7 cellular contexts compared by ENCODE assay signal in genomic region chrX:107673401-107673800, GRCh38. TPM values are rescaled to one million over a fixed set of nuclear protein-coding genes. Genes with fewer than 3 reads are reported as not detected.
DNase-seq lines count a peak whose midpoint lies in the region; ATAC-seq and TF ChIP-seq lines count a peak whose summit lies in the region.

No MANE protein-coding gene starts in this region.

- no peaks in the 10 kb centered on the region for H4K20me1 ChIP-seq in Karpas-422 (ENCODE audit: insufficient read depth, low read depth, low read length)

- intact Hi-C loops in stomach (cut with DNase I; ENCODE audit: low total_unique reads), result no loop called here

- peak overlapping the region; percentile 23; the same call in 1 of the 2 replicates for H3K4me3 ChIP-seq in Karpas-422 (ENCODE audit: low read length)
- H3K4me3 ChIP-seq in stomach, result no peak overlapping the region

- H3K4me1 ChIP-seq in Karpas-422 (ENCODE audit: low read length), result peaks cover 58% of the 10 kb centered on the region
- peaks cover 10 to 56% (median 38%) of the 10 kb centered on the region in 4 donors for H3K4me1 ChIP-seq in stomach

- peak overlapping the region; percentile 59 for H3K4me2 ChIP-seq in Karpas-422 (ENCODE audit: low read depth, low read length, poor library complexity, severe bottlenecking)

- H3K36me3 ChIP-seq in Karpas-422 (ENCODE audit: insufficient read depth, low read length) (no peaks in the 10 kb centered on the region), stomach (no peaks in the 10 kb centered on the region)

- WGBS in stomach, 5 donors, result 49 to 69% (median 65%) methylated on average over 6 of the region's 6 CpGs

- H3K9me3 ChIP-seq in Karpas-422 (ENCODE audit: low read length) (no peaks in the 10 kb centered on the region), stomach (no peaks in the 10 kb centered on the region)

- H3K27me3 ChIP-seq in Karpas-422 (ENCODE audit: low read length) (no peaks in the 10 kb centered on the region), stomach (peaks cover 0 to 15% (median 0%) of the 10 kb centered on the region in 3 donors)

- H3K27ac ChIP-seq in Karpas-422 (ENCODE audit: low read length), result peak overlapping the region; percentile 93
- H3K27ac ChIP-seq in epithelial cell of prostate, result peak overlapping the region; percentile 89
- peak overlapping the region; percentile 82 to 93 (median 93) for H3K27ac ChIP-seq in stomach

- TF ChIP-seq POLR2A in stomach (IDR thresholded peaks at IDR 0.05), result no peak

- H3K9ac ChIP-seq in Karpas-422 (ENCODE audit: low read length), result peak overlapping the region; percentile 52

- no peak for TF ChIP-seq EP300 in stomach (IDR thresholded peaks at IDR 0.05)

- no peaks in the 10 kb centered on the region for H3K9me2 ChIP-seq in Karpas-422 (replicated peaks; ENCODE audit: insufficient read depth, low read length)

- H2AFZ ChIP-seq in Karpas-422 (ENCODE audit: low read length), result no peak overlapping the region

- no peak for DNase-seq in Karpas-422
- DNase-seq in epithelial cell of prostate (ENCODE audit: low read depth, low spot score), result no peak
- DNase-seq in stomach, result no peak
- no peak for DNase-seq in NCI-H69 (lab: John Stamatoyannopoulos, UW)
- no peak for DNase-seq in kidney tubule cell (ENCODE audit: low spot score)
- DNase-seq in NCI-H1417 (lab: John Stamatoyannopoulos, UW), result no peak

- no peaks in the 10 kb centered on the region for H3K79me2 ChIP-seq in Karpas-422 (ENCODE audit: low read length)

- no peak for TF ChIP-seq CTCF in stomach (IDR thresholded peaks at IDR 0.05)

- ATAC-seq in GM21529 (IDR thresholded peaks at IDR 0.05; ENCODE audit: unreplicated experiment), result peak; percentile 4

RNA-seq across cellular contexts. Expression of gene PRPS1, which starts 45.1 kb away (rescaled TPM):
- 50.7 and 69.7 TPM in 2 replicates for total RNA-seq in Karpas-422 (2014; rRNA removed; shearing (Covaris generic); ENCODE audit: low replicate concordance)
- 10 to 100 TPM in 4 of 5 donors, 1 to 10 TPM in 1; 1.2 to 46.4 (median 20.4) TPM for total RNA-seq in stomach
- polyA plus RNA-seq in stomach, result 10 to 100 TPM; 10.3 to 19.9 (median 18.6) TPM
